In the genomic region with DNA sequence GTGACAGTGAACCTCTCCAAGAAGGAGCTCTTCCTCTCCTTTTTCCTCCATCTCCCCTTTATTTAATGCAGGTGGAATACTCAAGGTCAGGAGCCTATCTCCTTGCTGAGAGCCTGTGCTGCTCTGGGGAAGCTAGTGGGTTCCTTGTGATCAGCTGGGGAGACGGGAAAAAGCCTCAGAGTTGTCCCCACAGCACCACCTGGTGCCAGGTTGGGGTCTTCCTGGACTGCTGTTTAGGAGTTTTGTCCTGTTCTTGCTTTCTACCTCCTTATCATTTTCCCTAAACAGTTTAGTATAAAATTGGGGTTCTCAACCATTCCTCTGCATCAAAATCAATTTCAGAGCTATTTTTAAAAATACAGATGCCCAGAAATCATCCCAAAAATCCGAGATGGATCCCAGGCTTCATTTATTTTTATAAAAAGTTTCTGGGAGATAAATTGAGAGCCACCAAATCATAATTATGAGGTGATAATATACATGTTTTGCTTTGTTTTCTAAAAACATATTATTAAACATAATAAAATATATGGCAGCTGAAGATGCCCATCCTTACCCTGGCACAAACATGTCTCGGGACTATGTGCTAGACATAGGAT, we compare ENCODE assay signal across 8 cellular contexts. TPM values are rescaled to one million over a fixed set of nuclear protein-coding genes. Genes with fewer than 3 reads are reported as not detected.
A peak's percentile ranks its signal among the peaks of the same experiment; 100 is the strongest.
DNase-seq lines count a peak whose midpoint lies in the region; FAIRE-seq and TF ChIP-seq lines count a peak whose summit lies in the region.

No MANE protein-coding gene starts in this region.

- intact Hi-C loops in endothelial cell of umbilical vein (cut with micrococcal nuclease): loop anchor here (1.0 to 5.0 kb wide), 6 partner anchors 138 to 474 kb away; no protein-coding TSS in a partner anchor

- POLR2A ChIA-PET in endothelial cell of umbilical vein (lab: Charles Lee): no interaction called here

- dilution Hi-C loops in endothelial cell of umbilical vein (cut with MboI; ENCODE audit: extremely low pct_ligation_motif_present, low sequenced_read_pairs): no loop called here

- H2AFZ ChIP-seq in endothelial cell of umbilical vein (ENCODE audit: low read depth, low read length) (no peak overlapping the region), neural progenitor cell (replicated peaks) (no peak overlapping the region)

- H3K4me2 ChIP-seq in endothelial cell of umbilical vein (ENCODE audit: insufficient read depth, low read length) (no peak overlapping the region), neural progenitor cell (no peak overlapping the region)

- H3K4me3 ChIP-seq in endothelial cell of umbilical vein (replicated peaks in 1 of 3; ENCODE audit: insufficient read depth in 1 of 3, low read depth in 1 of 3, low read length in 3 of 3) (no peak overlapping the region), neural progenitor cell (no peak overlapping the region)

- H3K9me3 ChIP-seq in endothelial cell of umbilical vein (replicated peaks; ENCODE audit: control insufficient read depth, insufficient read depth, low read length) (no peaks in the 10 kb centered on the region), neural progenitor cell (ENCODE audit: low read depth) (no peaks in the 10 kb centered on the region)

- no peaks in the 10 kb centered on the region for H3K36me3 Mint-ChIP-seq in neural progenitor cell

- H3F3A ChIP-seq in neural progenitor cell (ENCODE audit: low read depth): no peaks in the 10 kb centered on the region

- in situ Hi-C loops in ACHN (cut with HindIII; ENCODE audit: low pct_ligation_motif_present, low pct_unique_long_range_greater_than_20kb, low sequenced_read_pairs): no loop called here

- H3K79me2 ChIP-seq in endothelial cell of umbilical vein (ENCODE audit: control insufficient read depth, insufficient read depth, low read length): no peaks in the 10 kb centered on the region
- no peaks in the 10 kb centered on the region for H3K79me2 ChIP-seq in neural progenitor cell (ENCODE audit: low read depth)

- H3K36me3 ChIP-seq in endothelial cell of umbilical vein (ENCODE audit: control insufficient read depth in 2 of 2, extremely low read depth in 1 of 2, insufficient read depth in 2 of 2, low read length in 2 of 2) (no peaks in the 10 kb centered on the region), neural progenitor cell (no peaks in the 10 kb centered on the region)

- FAIRE-seq in RCC 7860 (lab: Jason Lieb, UNC): peak; percentile 55
- FAIRE-seq in endothelial cell of umbilical vein (lab: Jason Lieb, UNC): peak; percentile 75

- no peak overlapping the region for H3K9ac ChIP-seq in endothelial cell of umbilical vein (replicated peaks; ENCODE audit: extremely low read depth, insufficient read depth, low read length)
- no peak overlapping the region for H3K9ac ChIP-seq in neural progenitor cell

- DNase-seq in ACHN (peak; percentile 72), GM03348 (ENCODE audit: low spot score) (peak; percentile 54), HT1080 (ENCODE audit: low read depth) (peak; percentile 69), RCC 7860 (ENCODE audit: low spot score) (peak; percentile 60), endothelial cell of umbilical vein (ENCODE audit: low read depth, low spot score) (peak; percentile 51), neural progenitor cell (ENCODE audit: low spot score) (peak; percentile 81), NCI-H187 treated with DMSO at 0.1 percent for 48 hours (lab: John Stamatoyannopoulos, UW) (no peak), amniotic stem cell (lab: John Stamatoyannopoulos, UW) (no peak)

- H3K27ac ChIP-seq in endothelial cell of umbilical vein (ENCODE audit: insufficient read depth, low read depth, low read length): no peak overlapping the region
- no peak overlapping the region for H3K27ac ChIP-seq in neural progenitor cell

- TF ChIP-seq CTCF in endothelial cell of umbilical vein (IDR thresholded peaks at IDR 0.05; ENCODE audit: extremely low read depth in 1 of 2, insufficient read depth in 1 of 2, low read depth in 1 of 2, low read length in 2 of 2) (peak; percentile 55 to 66), neural progenitor cell (IDR thresholded peaks at IDR 0.05) (peak; percentile 82)

- no peaks in the 10 kb centered on the region for H4K20me1 ChIP-seq in endothelial cell of umbilical vein (replicated peaks; ENCODE audit: control insufficient read depth, extremely low read depth, insufficient read depth, low read length)
- H4K20me1 ChIP-seq in neural progenitor cell (ENCODE audit: low read depth): no peaks in the 10 kb centered on the region

- no peaks in the 10 kb centered on the region for H3K27me3 Mint-ChIP-seq in neural progenitor cell (ENCODE audit: insufficient read depth, low read depth)

- no peak overlapping the region for H3K27ac Mint-ChIP-seq in neural progenitor cell

- no peaks in the 10 kb centered on the region for H3K9me1 ChIP-seq in endothelial cell of umbilical vein (replicated peaks; ENCODE audit: control insufficient read depth, extremely low read depth, insufficient read depth, low read length)

- H3K4me3 Mint-ChIP-seq in neural progenitor cell: no peak overlapping the region

- H3K4me1 ChIP-seq in endothelial cell of umbilical vein (ENCODE audit: control insufficient read depth, extremely low read depth, insufficient read depth, low read length): no peaks in the 10 kb centered on the region
- no peaks in the 10 kb centered on the region for H3K4me1 ChIP-seq in neural progenitor cell

- CTCF ChIA-PET in endothelial cell of umbilical vein (lab: Charles Lee): interaction anchor here (0.6 to 5.3 kb wide), 21 partner anchors 14 to 506 kb away, joined by 3 to 62 read pairs (median 3); a partner anchor contains a TSS

- TF ChIP-seq POLR2A in endothelial cell of umbilical vein (IDR thresholded peaks at IDR 0.05; ENCODE audit: low read depth, low read length): no peak

- no peaks in the 10 kb centered on the region for H3K9me3 Mint-ChIP-seq in neural progenitor cell

- H3K27me3 ChIP-seq in endothelial cell of umbilical vein (ENCODE audit: control insufficient read depth in 2 of 2, insufficient read depth in 2 of 2, low read length in 2 of 2) (no peaks in the 10 kb centered on the region), neural progenitor cell (no peaks in the 10 kb centered on the region)

- BruUV-seq in endothelial cell of umbilical vein (replicated peaks; lab: Mats Ljungman, UMichigan): no TSS peak

- H3K4me1 Mint-ChIP-seq in neural progenitor cell: peaks cover 4% of the 10 kb centered on the region

TF ChIP-seq in endothelial cell of umbilical vein, 7 proteins besides CTCF, POLR2A, EP300 and RAD21:
- no peak for TF ChIP-seq GATA2 (IDR thresholded peaks at IDR 0.05; ENCODE audit: insufficient read depth, insufficient read length, low read depth, low read length)
- TF ChIP-seq JUN (IDR thresholded peaks at IDR 0.05; ENCODE audit: borderline replicate concordance, insufficient read depth, insufficient read length, low read depth): no peak
- TF ChIP-seq POLR2AphosphoS5 (IDR thresholded peaks at IDR 0.05; ENCODE audit: insufficient read depth, low read depth, low read length): no peak
- TF ChIP-seq EZH2 (IDR thresholded peaks at IDR 0.05; ENCODE audit: borderline replicate concordance, low read depth, low read length, severe bottlenecking): no peak
- TF ChIP-seq, protein P1, sequence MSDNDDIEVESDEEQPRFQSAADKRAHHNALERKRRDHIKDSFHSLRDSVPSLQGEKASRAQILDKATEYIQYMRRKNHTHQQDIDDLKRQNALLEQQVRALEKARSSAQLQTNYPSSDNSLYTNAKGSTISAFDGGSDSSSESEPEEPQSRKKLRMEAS (IDR thresholded peaks at IDR 0.05; ENCODE audit: insufficient read depth, insufficient read length): no peak
- no peak for TF ChIP-seq MYC (IDR thresholded peaks at IDR 0.05; ENCODE audit: low read depth, low read length)
- TF ChIP-seq FOS (IDR thresholded peaks at IDR 0.05; ENCODE audit: borderline replicate concordance, insufficient read depth, low read length): no peak

RNA-seq across cellular contexts. Expression of a gene that starts 44.3 kb away (rescaled TPM):
- not detected in 2 replicates for total RNA-seq in HT1080 (2014; rRNA removed; shearing (Covaris generic))
- 0.05 TPM in 1 of 2 replicates, not detected in the other for polyA plus RNA-seq in HT1080 (2015; cell fraction: cytosol; rRNA removed)
- not detected in 2 replicates for polyA plus RNA-seq in HT1080 (2015; cell fraction: nucleus; rRNA removed)
- not detected in 2 replicates for total RNA-seq in endothelial cell of umbilical vein
- not detected in 2 replicates for polyA plus RNA-seq in endothelial cell of umbilical vein
- polyA plus RNA-seq in endothelial cell of umbilical vein (2011; cell fraction: cytosol; rRNA removed): not detected in 2 replicates
- polyA plus RNA-seq in endothelial cell of umbilical vein (2011; cell fraction: nucleus; rRNA removed): 0.01 TPM in 2 replicates
- polyA plus RNA-seq in endothelial cell of umbilical vein (2012): not detected in 2 replicates
- 0.06 TPM in 1 of 2 replicates, not detected in the other for polyA minus RNA-seq in endothelial cell of umbilical vein
- 0.72 TPM for polyA minus RNA-seq in endothelial cell of umbilical vein (2011; cell fraction: cytosol; rRNA and poly(A)+ RNA removed)
- polyA minus RNA-seq in endothelial cell of umbilical vein (2011; cell fraction: nucleus; rRNA and poly(A)+ RNA removed): 0.10 TPM in 2 replicates
- 5.7 and 7.2 TPM in 2 replicates for total RNA-seq in neural progenitor cell (ENCODE audit: low replicate concordance)

Comparison
In these comparisons a context has a peak if more than half of its experiments do, and no peak if none do; other contexts are left out.
1. DNase-seq: peak in ACHN (single experiment), GM03348 (single experiment), HT1080 (single experiment), RCC 7860 (single experiment), endothelial cell of umbilical vein (single experiment) and neural progenitor cell (single experiment); none in NCI-H187 treated with DMSO at 0.1 percent for 48 hours (single experiment) and amniotic stem cell (single experiment).